ENCODE assay signal across 8 cellular contexts in the genomic region with DNA sequence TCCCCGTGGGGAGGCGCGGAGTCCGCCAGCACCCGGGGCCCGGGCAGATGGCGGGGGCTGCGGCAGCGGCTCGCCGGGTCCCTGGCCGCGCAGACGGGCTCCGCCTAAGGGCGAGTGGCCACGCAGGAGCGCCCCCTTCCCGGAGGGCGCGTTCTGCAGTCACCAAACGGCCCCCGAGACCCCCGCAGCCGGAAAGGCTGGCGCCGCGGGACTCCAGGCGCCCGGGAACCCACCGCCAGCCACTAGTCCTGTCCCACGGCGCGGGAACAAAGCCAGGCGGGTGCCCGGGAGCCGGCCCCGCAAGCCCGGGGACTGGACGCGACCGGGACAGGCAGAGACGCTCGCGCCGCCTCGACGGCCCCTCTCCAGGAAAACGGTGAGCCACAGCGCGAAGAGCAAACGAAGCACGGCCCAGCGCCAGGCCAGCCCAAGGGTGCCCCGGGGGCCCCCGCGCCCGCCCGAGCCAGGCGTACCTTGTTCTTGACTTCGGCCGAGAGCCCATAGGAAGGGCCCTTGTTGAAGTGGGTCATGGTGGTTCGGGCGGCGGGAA. TPM values are rescaled to one million over a fixed set of nuclear protein-coding genes. Genes with fewer than 3 reads are reported as not detected.
DNase-seq lines count a peak whose midpoint lies in the region; ATAC-seq and TF ChIP-seq lines count a peak whose summit lies in the region.

No MANE protein-coding gene starts in this region.

- H3K9me3 Mint-ChIP-seq in nephron = no peaks in the 10 kb centered on the region

- no peak for TF ChIP-seq RAD21 in Ishikawa (IDR thresholded peaks at IDR 0.05; ENCODE audit: low read depth)

- H3K27ac Mint-ChIP-seq in nephron = peak overlapping the region; percentile 100

- peaks cover 65% of the 10 kb centered on the region for H3K4me1 Mint-ChIP-seq in nephron

- peak; percentile 41 for TF ChIP-seq CTCF in fibroblast of villous mesenchyme (IDR thresholded peaks at IDR 0.05; ENCODE audit: insufficient read depth, low read depth, low read length)
- peak; percentile 37 to 62 (median 39) for TF ChIP-seq CTCF in nephron (IDR thresholded peaks at IDR 0.05; ENCODE audit: unreplicated experiment in 3 of 3)

- peak overlapping the region; percentile 98 to 100 (median 99) for H3K4me3 Mint-ChIP-seq in nephron

- peak overlapping the region; percentile 90 for H3K4me3 ChIP-seq in fibroblast of villous mesenchyme (ENCODE audit: low read depth, low read length)

- peak; percentile 41 to 58 for DNase-seq in NCI-H2081 (lab: John Stamatoyannopoulos, UW)
- no peak for DNase-seq in NCI-H2081 treated with DMSO at 0.1 percent for 48 hours (lab: John Stamatoyannopoulos, UW)
- DNase-seq in activated T-cell treated with anti-CD3 and anti-CD28 coated beads, Interleukin-2, amount 50 U/mL, for 1 hour = peak; percentile 47
- DNase-seq in fibroblast of villous mesenchyme (ENCODE audit: low read depth) = peak; percentile 57
- DNase-seq in KG1 (lab: John Stamatoyannopoulos, UW) = no peak

- peaks cover 15% of the 10 kb centered on the region for H3K36me3 Mint-ChIP-seq in nephron (ENCODE audit: low read depth)

- TF ChIP-seq EP300 in Ishikawa (IDR thresholded peaks at IDR 0.05; ENCODE audit: borderline replicate concordance) = no peak; the same call in 1 of the 2 replicates

- ATAC-seq in GM21528 (IDR thresholded peaks at IDR 0.05; ENCODE audit: low FRiP score, unreplicated experiment) = peak; percentile 23

- no peaks in the 10 kb centered on the region for H3K27me3 Mint-ChIP-seq in nephron (ENCODE audit: low read depth)

TF ChIP-seq in Ishikawa, 13 proteins besides CTCF, POLR2A, EP300 and RAD21:
- TF ChIP-seq TEAD4 (IDR thresholded peaks at IDR 0.05) = no peak
- peak; percentile 72 for TF ChIP-seq ZBTB7A (IDR thresholded peaks at IDR 0.05; ENCODE audit: low read depth)
- TF ChIP-seq TCF12 (IDR thresholded peaks at IDR 0.05; ENCODE audit: low read depth) = no peak
- no peak for TF ChIP-seq TAF1 (IDR thresholded peaks at IDR 0.05; ENCODE audit: low read depth)
- no peak for TF ChIP-seq YY1 (IDR thresholded peaks at IDR 0.05; ENCODE audit: low read depth)

RNA-seq across cellular contexts. Expression of a gene that starts 0.5 kb away (rescaled TPM):
- 354 and 485 TPM in 2 replicates for total RNA-seq in fibroblast of villous mesenchyme

Comparison
In these comparisons a context has a peak if more than half of its experiments do, and no peak if none do; other contexts are left out.
1. DNase-seq: peak in NCI-H2081 (2 of 2), activated T-cell treated with anti-CD3 and anti-CD28 coated beads, Interleukin-2, amount 50 U/mL, for 1 hour (single experiment) and fibroblast of villous mesenchyme (single experiment); none in NCI-H2081 treated with DMSO at 0.1 percent for 48 hours (single experiment) and KG1 (single experiment).